ENCODE assay signal across 25 cellular contexts in the genomic region with DNA sequence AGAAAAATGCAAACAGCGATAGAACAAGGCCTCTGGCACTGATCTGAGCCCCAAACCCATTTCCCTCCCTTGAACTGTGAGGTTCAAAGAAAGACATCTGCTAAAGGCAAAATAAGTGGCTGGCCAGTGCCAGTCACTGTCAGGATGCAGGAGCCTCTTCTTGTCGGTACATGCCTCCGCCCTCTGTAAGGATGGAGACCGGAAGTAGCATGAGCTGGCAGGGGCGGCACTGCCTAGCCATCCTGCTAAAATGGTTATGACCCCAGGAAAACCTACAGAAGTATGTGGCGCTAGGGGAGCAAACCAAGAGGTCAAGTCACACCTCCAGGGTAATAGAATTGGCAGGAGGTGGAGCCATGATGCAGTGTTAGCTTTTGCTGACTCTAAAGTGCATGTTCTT.
"Had no signal": no experiment of that assay in that cellular context is flagged by ENCODE, and none has a peak within 500 bp of the region (broad histone marks: within the 10 kb centered on the region; RNA-seq: fewer than 3 reads in every experiment).

No MANE protein-coding gene starts in this region.

- H3K36me3 ChIP-seq: neural progenitor cell had no signal

- H3K27me3 Mint-ChIP-seq: activated CD4-positive, alpha-beta memory T cell treated with anti-CD3 and anti-CD28 coated beads for 36 hours; memory B cell had no signal

- DNase-seq: activated CD4-positive, alpha-beta memory T cell treated with anti-CD3 and anti-CD28 coated beads for 36 hours; activated CD4-positive, alpha-beta T cell treated with anti-CD3 and anti-CD28 coated beads for 48 hours; activated CD8-positive, alpha-beta memory T cell treated with anti-CD3 and anti-CD28 coated beads, Interleukin-2, amount 50 U/mL, for 4 hours; activated gamma-delta T cell treated with Interleukin-2 at 50 U/mL for 16 hours; activated naive CD4-positive, alpha-beta T cell treated with anti-CD3 and anti-CD28 coated beads, Interleukin-2, amount 50 U/mL, for 16 hours; activated T-cell treated with anti-CD3 and anti-CD28 coated beads, Interleukin-2, amount 50 U/mL, for 1 hour; amniotic stem cell; dermis blood vessel endothelial cell; effector CD4-positive, alpha-beta T cell; erythroblast; head of caudate nucleus; hippocampal formation; kidney; natural killer cell; occipital lobe; psoas muscle; stimulated activated CD4-positive, alpha-beta T cell treated with anti-CD3 and anti-CD28 coated beads, Interleukin-15, amount 100 ng/mL, for 24 hours; stimulated activated CD4-positive, alpha-beta T cell treated with anti-CD3 and anti-CD28 coated beads, Interleukin-2, amount 100 ng/mL, for 24 hours; stimulated activated naive CD4-positive, alpha-beta T cell; tibial artery had no signal

- H3K27me3 ChIP-seq: neural progenitor cell, suprapubic skin, tibial artery had no signal

- H3K27ac Mint-ChIP-seq: activated CD4-positive, alpha-beta memory T cell treated with anti-CD3 and anti-CD28 coated beads for 36 hours; activated T-helper 1 cell treated with anti-CD3 and anti-CD28 coated beads, Interleukin-12 subunit alpha, Interleukin-12 subunit beta, Interleukin-2, Interleukin-4 antibody, amounts not matched to agents 30 ng/mL and 10 ng/mL and 1 ng/mL, durations not matched to agents 14 hours and 24 hours and 36 hours; memory B cell; natural killer cell; neural progenitor cell had no signal

- H3K4me3 Mint-ChIP-seq: activated CD4-positive, alpha-beta memory T cell treated with anti-CD3 and anti-CD28 coated beads for 36 hours; activated T-helper 1 cell treated with anti-CD3 and anti-CD28 coated beads, Interleukin-12 subunit alpha, Interleukin-12 subunit beta, Interleukin-2, Interleukin-4 antibody, amounts not matched to agents 30 ng/mL and 10 ng/mL and 1 ng/mL, durations not matched to agents 14 hours and 24 hours and 36 hours; memory B cell; natural killer cell; neural progenitor cell had no signal

- H3K36me3 Mint-ChIP-seq: natural killer cell had no signal

- H3K4me3 ChIP-seq: neural progenitor cell, psoas muscle, suprapubic skin, tibial artery had no signal

- H3K9me3 ChIP-seq: psoas muscle, suprapubic skin, tibial artery had no signal

- H3K27ac ChIP-seq: neural progenitor cell, parathyroid adenoma, psoas muscle, suprapubic skin, tibial artery had no signal

- H3K9me3 Mint-ChIP-seq: activated CD4-positive, alpha-beta memory T cell treated with anti-CD3 and anti-CD28 coated beads for 36 hours; activated T-helper 1 cell treated with anti-CD3 and anti-CD28 coated beads, Interleukin-12 subunit alpha, Interleukin-12 subunit beta, Interleukin-2, Interleukin-4 antibody, amounts not matched to agents 30 ng/mL and 10 ng/mL and 1 ng/mL, durations not matched to agents 14 hours and 24 hours and 36 hours; memory B cell; natural killer cell; neural progenitor cell had no signal

- H3K4me1 ChIP-seq: parathyroid adenoma, psoas muscle had no signal

- H3K4me1 Mint-ChIP-seq: memory B cell, natural killer cell had no signal
